ENCODE assay signal across 8 cellular contexts in the genomic region with DNA sequence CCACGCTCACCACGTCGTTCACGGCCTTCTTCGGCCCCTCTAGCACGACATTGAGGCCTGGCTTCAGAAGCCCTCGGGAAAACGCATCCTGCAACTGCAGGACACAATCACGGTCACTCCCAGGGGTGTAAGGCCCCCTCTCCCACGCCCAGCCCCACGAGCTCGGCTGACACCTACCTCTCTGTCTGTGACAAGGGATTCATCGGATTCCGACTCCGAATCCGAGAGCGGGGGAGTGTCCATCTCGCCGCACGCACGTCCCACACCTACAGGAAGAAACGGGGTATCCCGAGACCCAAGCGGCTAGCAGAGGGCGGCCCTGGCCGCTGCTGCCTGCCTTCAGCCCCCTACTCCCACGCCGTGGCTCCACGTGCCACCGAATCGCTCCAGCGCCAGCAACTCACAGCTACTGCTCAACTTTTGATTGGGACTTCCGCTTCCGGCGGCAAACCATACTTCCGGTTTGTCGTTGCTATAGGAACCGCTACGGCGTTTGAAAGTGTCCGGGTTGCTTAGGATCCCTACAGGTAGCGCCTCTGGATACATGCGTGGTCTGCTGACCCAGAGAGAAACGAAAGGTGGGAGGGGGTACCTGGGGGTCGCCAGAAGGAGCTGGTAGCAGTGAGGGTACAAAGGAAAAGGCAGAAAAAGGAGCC. TPM values are rescaled to one million over a fixed set of nuclear protein-coding genes. Genes with fewer than 3 reads are reported as not detected.
A peak's percentile ranks its signal among the peaks of the same experiment; 100 is the strongest.
DNase-seq lines count a peak whose midpoint lies in the region; ATAC-seq, FAIRE-seq and TF ChIP-seq lines count a peak whose summit lies in the region.

A gene (plus strand): TSS at position 455 of the 656 bp plus-strand sequence. CDS start 424 bp downstream, outside the sequence.
A gene with protein sequence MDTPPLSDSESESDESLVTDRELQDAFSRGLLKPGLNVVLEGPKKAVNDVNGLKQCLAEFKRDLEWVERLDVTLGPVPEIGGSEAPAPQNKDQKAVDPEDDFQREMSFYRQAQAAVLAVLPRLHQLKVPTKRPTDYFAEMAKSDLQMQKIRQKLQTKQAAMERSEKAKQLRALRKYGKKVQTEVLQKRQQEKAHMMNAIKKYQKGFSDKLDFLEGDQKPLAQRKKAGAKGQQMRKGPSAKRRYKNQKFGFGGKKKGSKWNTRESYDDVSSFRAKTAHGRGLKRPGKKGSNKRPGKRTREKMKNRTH (minus strand): TSS at position 415 of the 656 bp plus-strand sequence. CDS start 172 bp downstream, at position 243.

- no peaks in the 10 kb centered on the region for H3K27me3 ChIP-seq in BE2C

- ATAC-seq in HG03439 (IDR thresholded peaks at IDR 0.05; ENCODE audit: unreplicated experiment): peak; percentile 89

- H3K9me3 ChIP-seq in BE2C: no peaks in the 10 kb centered on the region

- TF ChIP-seq CTCF in BE2C (IDR thresholded peaks at IDR 0.05; ENCODE audit: low read depth, low read length): no peak
- TF ChIP-seq CTCF in choroid plexus epithelial cell (conservative IDR thresholded peaks at IDR 0.05; ENCODE audit: low read depth, low read length): no peak

- DNase-seq in BE2C: peak; percentile 79
- DNase-seq in GM19239 (ENCODE audit: insufficient read length, low spot score): peak; percentile 86
- DNase-seq in NCI-H460 (ENCODE audit: extremely low read depth, low read depth): peak; percentile 84
- peak; percentile 87 for DNase-seq in activated CD4-positive, alpha-beta T cell treated with anti-CD3 and anti-CD28 coated beads for 1 hour
- DNase-seq in choroid plexus epithelial cell (ENCODE audit: low read depth): peak; percentile 95
- peak; percentile 94 for DNase-seq in kidney tubule cell (ENCODE audit: low spot score)
- DNase-seq in stimulated activated CD4-positive, alpha-beta T cell treated with anti-CD3 and anti-CD28 coated beads, Interleukin-1b, Interleukin-23, amount 100 ng/mL, for 1 hour (ENCODE audit: low read depth in 2 of 2): peak; percentile 71 to 78

- H3K36me3 ChIP-seq in BE2C: 0 out of 2 replicates have a peak, but pooled peaks cover under 1% of the 10 kb centered on the region

- peak; percentile 98 for FAIRE-seq in GM19239 (lab: Jason Lieb, UNC)

- H3K4me3 ChIP-seq in BE2C (ENCODE audit: low read depth, low read length) (peak within 1 kb of the TSS; percentile 88), choroid plexus epithelial cell (ENCODE audit: low read depth, low read length) (peak within 1 kb of the TSS; percentile 95)

- H3K4me1 ChIP-seq in BE2C: no peaks in the 10 kb centered on the region

RNA-seq across cellular contexts. Expression of the first gene that starts in this region (rescaled TPM):
- polyA plus RNA-seq in BE2C (2012; ENCODE audit: insufficient read depth, insufficient read length, low read depth): 0.15 TPM
- total RNA-seq in NCI-H460 (2014; rRNA removed; shearing (Covaris generic)): 0.46 and 0.69 TPM in 2 replicates
- polyA plus RNA-seq in NCI-H460 (2014; cell fraction: nucleus; rRNA removed): 0.15 TPM in 1 of 2 replicates, not detected in the other

RNA-seq across cellular contexts. Expression of the second gene that starts in this region (rescaled TPM):
- polyA plus RNA-seq in BE2C (2012; ENCODE audit: insufficient read depth, insufficient read length, low read depth): 63.1 TPM
- 152 and 154 TPM in 2 replicates for total RNA-seq in NCI-H460 (2014; rRNA removed; shearing (Covaris generic))
- polyA plus RNA-seq in NCI-H460 (2014; cell fraction: nucleus; rRNA removed): 225 and 257 TPM in 2 replicates

Comparison
In these comparisons a context has a peak if more than half of its experiments do, and no peak if none do; other contexts are left out.
1. Peak in every context shown above with its lines: DNase-seq, ATAC-seq and H3K4me3 ChIP-seq.